In genomic region chr9:128322342-128323191, GRCh38 we compare ENCODE assay signal across 1 cellular context.
TF ChIP-seq lines count a peak whose summit lies in the region.

Gene COQ4, plus strand, starts transcription at chr9:128322839. Its CDS starts 20 bp downstream, at chr9:128322859.
Gene TRUB2, minus strand, starts transcription at chr9:128322447. Its CDS starts 39 bp downstream, at chr9:128322408.

TF ChIP-seq in HepG2, 621 proteins besides CTCF, POLR2A, EP300 and RAD21 (continued from another document and continues in another):
- TF ChIP-seq ZNF766 (CRISPR knock-in tag; IDR thresholded peaks at IDR 0.05; ENCODE audit: borderline replicate concordance) (peak; percentile 83; the same call in 1 of the 2 replicates), ZBTB3 (CRISPR knock-in tag; IDR thresholded peaks at IDR 0.05; ENCODE audit: borderline replicate concordance, low read depth) (no peak), KMT2A (CRISPR knock-in tag; IDR thresholded peaks at IDR 0.05) (peak; percentile 43; the same call in 1 of the 2 replicates), HOXA5 (CRISPR knock-in tag; IDR thresholded peaks at IDR 0.05) (peak; percentile 45), ZNF614 (CRISPR knock-in tag; IDR thresholded peaks at IDR 0.05; ENCODE audit: borderline replicate concordance) (no peak), NR2C2 (CRISPR knock-in tag; IDR thresholded peaks at IDR 0.05; ENCODE audit: borderline replicate concordance) (peak; percentile 84), ZBTB38 (CRISPR knock-in tag; IDR thresholded peaks at IDR 0.05) (peak; percentile 87), ZHX2 (IDR thresholded peaks at IDR 0.05; ENCODE audit: low read depth) (peak; percentile 93), ZHX2 (CRISPR knock-in tag; IDR thresholded peaks at IDR 0.05; ENCODE audit: borderline replicate concordance) (no peak; the same call in none of the 2 replicates), ARID2 (CRISPR knock-in tag; IDR thresholded peaks at IDR 0.05; ENCODE audit: borderline replicate concordance) (peak; percentile 59; the same call in 1 of the 2 replicates), MEIS2 (CRISPR knock-in tag; IDR thresholded peaks at IDR 0.05) (peak; percentile 22; the same call in 1 of the 2 replicates), ZNF451 (CRISPR knock-in tag; IDR thresholded peaks at IDR 0.05) (peak; percentile 75), PRMT3 (CRISPR knock-in tag; IDR thresholded peaks at IDR 0.05; ENCODE audit: borderline replicate concordance, low read depth) (no peak), ZNF326 (CRISPR knock-in tag; IDR thresholded peaks at IDR 0.05; ENCODE audit: borderline replicate concordance) (no peak), TCF12 (IDR thresholded peaks at IDR 0.05) (no peak), TCF12 (CRISPR knock-in tag; IDR thresholded peaks at IDR 0.05) (peak; percentile 30; the same call in 1 of the 2 replicates), SRSF9 (IDR thresholded peaks at IDR 0.05; ENCODE audit: borderline replicate concordance, insufficient read depth, low read depth, low read length, poor library complexity, severe bottlenecking) (no peak), ZNF414 (CRISPR knock-in tag; IDR thresholded peaks at IDR 0.05) (peak; percentile 93), BRD4 (CRISPR knock-in tag; IDR thresholded peaks at IDR 0.05) (peak; percentile 77), MAFF (IDR thresholded peaks at IDR 0.05; ENCODE audit: low read depth, low read length) (no peak), XRCC5 (optimal IDR thresholded peaks at IDR 0.05; ENCODE audit: low read length) (peak; percentile 84), NFE2L2 (IDR thresholded peaks at IDR 0.05; ENCODE audit: low read length) (no peak), RARA (CRISPR knock-in tag; IDR thresholded peaks at IDR 0.05) (peak; percentile 16; the same call in 1 of the 2 replicates), KAT8 (CRISPR knock-in tag; IDR thresholded peaks at IDR 0.05) (peak; percentile 99), KLF16 (CRISPR knock-in tag; IDR thresholded peaks at IDR 0.05) (peak in 1 of 2 experiments; percentile 87; a peak in 2 of 4 replicates), CHCHD3 (CRISPR knock-in tag; IDR thresholded peaks at IDR 0.05) (no peak), HMG20B (CRISPR knock-in tag; conservative IDR thresholded peaks at IDR 0.05) (no peak), AGO1 (IDR thresholded peaks at IDR 0.05; ENCODE audit: low read depth, low read length, poor library complexity, severe bottlenecking) (no peak), ZNF740 (CRISPR knock-in tag; IDR thresholded peaks at IDR 0.05) (no peak; the same call in 1 of the 2 replicates), TP53 (CRISPR knock-in tag; conservative IDR thresholded peaks at IDR 0.05) (0 out of 2 replicates have a peak, but pooled peaks have one; percentile 24), JARID2 (CRISPR knock-in tag; IDR thresholded peaks at IDR 0.05; ENCODE audit: insufficient replicate concordance) (peak; percentile 36), ARNT (IDR thresholded peaks at IDR 0.05) (no peak), SMAD1 (CRISPR knock-in tag; IDR thresholded peaks at IDR 0.05; ENCODE audit: borderline replicate concordance, low read depth) (0 out of 2 replicates have a peak, but pooled peaks have one; percentile 10), ETV5 (CRISPR knock-in tag; IDR thresholded peaks at IDR 0.05; ENCODE audit: borderline replicate concordance) (peak; percentile 57; the same call in 1 of the 2 replicates), ATF5 (CRISPR knock-in tag; IDR thresholded peaks at IDR 0.05; ENCODE audit: low read depth) (no peak), TOPORS (CRISPR knock-in tag; IDR thresholded peaks at IDR 0.05) (no peak), ZNF747 (CRISPR knock-in tag; IDR thresholded peaks at IDR 0.05; ENCODE audit: borderline replicate concordance) (peak; percentile 93; the same call in 1 of the 2 replicates), POLR2AphosphoS5 (IDR thresholded peaks at IDR 0.05; ENCODE audit: low read depth, low read length) (peak; percentile 87), STAT5B (CRISPR knock-in tag; IDR thresholded peaks at IDR 0.05) (no peak), PAXIP1 (CRISPR knock-in tag; conservative IDR thresholded peaks at IDR 0.05) (peak; percentile 69), ZNF777 (CRISPR knock-in tag; IDR thresholded peaks at IDR 0.05) (peak; percentile 64), ZSCAN30 (CRISPR knock-in tag; IDR thresholded peaks at IDR 0.05) (peak; percentile 69; the same call in 1 of the 2 replicates), HCFC1 (IDR thresholded peaks at IDR 0.05; ENCODE audit: low read depth, low read length) (peak; percentile 80), NFE2 (CRISPR knock-in tag; IDR thresholded peaks at IDR 0.05) (no peak), ZNF772 (CRISPR knock-in tag; IDR thresholded peaks at IDR 0.05) (peak; percentile 87; the same call in 1 of the 2 replicates), ZBTB37 (CRISPR knock-in tag; IDR thresholded peaks at IDR 0.05) (no peak), FOXJ3 (CRISPR knock-in tag; IDR thresholded peaks at IDR 0.05; ENCODE audit: borderline replicate concordance) (peak; percentile 77; the same call in 1 of the 2 replicates), ZNF598 (CRISPR knock-in tag; IDR thresholded peaks at IDR 0.05; ENCODE audit: borderline replicate concordance) (0 out of 2 replicates have a peak, but pooled peaks have one; percentile 43), ZNF513 (CRISPR knock-in tag; conservative IDR thresholded peaks at IDR 0.05) (0 out of 2 replicates have a peak, but pooled peaks have one; percentile 15), ZNF749 (CRISPR knock-in tag; IDR thresholded peaks at IDR 0.05; ENCODE audit: borderline replicate concordance) (peak; percentile 60; the same call in 1 of the 2 replicates), SMYD3 (CRISPR knock-in tag; IDR thresholded peaks at IDR 0.05) (0 out of 2 replicates have a peak, but pooled peaks have one; percentile 40), PLSCR1 (CRISPR knock-in tag; IDR thresholded peaks at IDR 0.05; ENCODE audit: borderline replicate concordance) (no peak), KLF12 (CRISPR knock-in tag; IDR thresholded peaks at IDR 0.05; ENCODE audit: borderline replicate concordance) (peak; percentile 75), ZNF329 (CRISPR knock-in tag; IDR thresholded peaks at IDR 0.05; ENCODE audit: low read depth) (peak; percentile 9; the same call in 1 of the 2 replicates), ZNF296 (CRISPR knock-in tag; conservative IDR thresholded peaks at IDR 0.05) (no peak), ZNF549 (CRISPR knock-in tag; IDR thresholded peaks at IDR 0.05) (no peak), ZFP90 (CRISPR knock-in tag; IDR thresholded peaks at IDR 0.05; ENCODE audit: borderline replicate concordance) (peak; percentile 70), CBFB (CRISPR knock-in tag; IDR thresholded peaks at IDR 0.05) (peak; percentile 92), ZFAT (CRISPR knock-in tag; conservative IDR thresholded peaks at IDR 0.05) (no peak), POGZ (CRISPR knock-in tag; IDR thresholded peaks at IDR 0.05) (peak; percentile 60; the same call in 1 of the 2 replicates), ZNF709 (CRISPR knock-in tag; IDR thresholded peaks at IDR 0.05) (peak; percentile 86)
